In the genomic region with DNA sequence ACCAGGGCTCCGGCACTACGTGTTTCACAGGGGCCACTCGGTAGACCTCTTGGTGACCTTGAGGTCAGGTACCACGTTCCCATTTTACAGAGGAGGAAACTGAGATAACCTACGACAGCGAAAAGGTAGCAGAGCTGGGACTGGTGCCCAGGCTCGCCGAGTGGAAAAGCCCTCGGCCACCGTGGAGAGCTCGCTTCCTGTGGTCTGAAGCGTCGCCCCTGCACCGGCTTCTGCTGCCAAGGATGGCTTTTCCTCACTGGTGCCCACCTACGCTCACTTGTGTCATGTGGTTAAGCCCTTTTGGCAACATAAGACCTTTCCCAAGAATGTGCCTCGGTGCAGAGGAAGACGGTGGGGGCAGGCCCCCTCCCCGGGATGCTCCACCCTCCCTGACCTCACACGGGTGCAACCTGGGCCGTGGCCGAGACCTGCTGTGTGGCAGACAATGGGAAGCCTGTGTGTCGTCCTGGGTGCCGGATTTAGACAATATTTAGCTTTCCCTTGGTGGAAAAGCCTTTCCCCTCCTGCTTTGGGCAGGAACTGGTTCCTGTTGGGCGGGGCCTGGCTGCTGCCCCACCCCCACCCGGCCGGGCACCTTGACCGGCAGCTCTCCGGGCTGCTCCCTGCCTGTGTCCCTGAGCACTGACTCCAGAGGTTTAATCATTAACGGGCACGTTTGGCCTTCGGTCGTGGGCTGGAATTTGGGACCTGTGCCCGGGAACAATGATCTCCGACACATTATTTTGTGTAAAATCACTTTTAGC, we compare ENCODE assay signal across 9 cellular contexts. TPM values are rescaled to one million over a fixed set of nuclear protein-coding genes. Genes with fewer than 3 reads are reported as not detected.
DNase-seq lines count a peak whose midpoint lies in the region; ATAC-seq, FAIRE-seq and TF ChIP-seq lines count a peak whose summit lies in the region.
"Had no signal": no experiment of that assay in that cellular context is flagged by ENCODE, and none has a peak within 500 bp of the region (broad histone marks: within the 10 kb centered on the region; RNA-seq: fewer than 3 reads in every experiment).

No MANE protein-coding gene starts in this region.

- H3K4me3 ChIP-seq in kidney (ENCODE audit: low read length in 2 of 2), result peak overlapping the region; percentile 49 to 59
- peak overlapping the region in 1 of 3 donors; percentile 16 for H3K4me3 ChIP-seq in thyroid gland (replicated peaks in 1 of 3)
- H3K4me3 ChIP-seq: SJSA1 had no signal

- no peaks in the 10 kb centered on the region for H3K27me3 Mint-ChIP-seq in T-helper 1 cell treated with Interleukin-12 subunit alpha and Interleukin-12 subunit beta and Interleukin-4 antibody, amounts not matched to agents 30 μg/mL and 1 μg/mL, for 36 hours (ENCODE audit: low read depth)
- H3K27me3 Mint-ChIP-seq in activated naive CD8-positive, alpha-beta T cell treated with anti-CD3 and anti-CD28 coated beads, Interleukin-2, amount 10 ng/mL, durations not matched to agents 7 days and 5 days, result peaks cover 2% of the 10 kb centered on the region

- H3K36me3 Mint-ChIP-seq in T-helper 1 cell treated with Interleukin-12 subunit alpha and Interleukin-12 subunit beta and Interleukin-4 antibody, amounts not matched to agents 30 μg/mL and 1 μg/mL, for 36 hours (ENCODE audit: low read depth), result no peaks in the 10 kb centered on the region
- H3K36me3 Mint-ChIP-seq in activated naive CD8-positive, alpha-beta T cell treated with anti-CD3 and anti-CD28 coated beads, Interleukin-2, amount 10 ng/mL, durations not matched to agents 7 days and 5 days, result no peaks in the 10 kb centered on the region

- intact Hi-C loops in kidney (cut with DNase I) (no loop called here), thyroid gland (cut with DNase I) (no loop called here)

- no peaks in the 10 kb centered on the region for H3K9me3 ChIP-seq in kidney (ENCODE audit: control insufficient read depth in 1 of 2, low read length in 2 of 2)
- no peaks in the 10 kb centered on the region for H3K9me3 ChIP-seq in thyroid gland
- H3K9me3 ChIP-seq: SJSA1 had no signal

- TF ChIP-seq POLR2A in thyroid gland (IDR thresholded peaks at IDR 0.05), result no peak

- no peak overlapping the region for H3K27ac Mint-ChIP-seq in T-helper 1 cell treated with Interleukin-12 subunit alpha and Interleukin-12 subunit beta and Interleukin-4 antibody, amounts not matched to agents 30 μg/mL and 1 μg/mL, for 36 hours
- peak overlapping the region; percentile 25 for H3K27ac Mint-ChIP-seq in activated naive CD8-positive, alpha-beta T cell treated with anti-CD3 and anti-CD28 coated beads, Interleukin-2, amount 10 ng/mL, durations not matched to agents 7 days and 5 days

- H3K36me3 ChIP-seq in kidney (ENCODE audit: control insufficient read depth in 1 of 2, insufficient read depth in 2 of 2, low read length in 2 of 2), result no peaks in the 10 kb centered on the region
- no peaks in the 10 kb centered on the region for H3K36me3 ChIP-seq in thyroid gland
- H3K36me3 ChIP-seq: SJSA1 had no signal

- no peak for DNase-seq in T-helper 1 cell
- DNase-seq in activated naive CD8-positive, alpha-beta T cell treated with anti-CD3 and anti-CD28 coated beads, Interleukin-2, amount 10 ng/mL, durations not matched to agents 7 days and 5 days, result peak; percentile 45
- peak; percentile 94 for DNase-seq in kidney
- peak; percentile 78 to 83 for DNase-seq in thyroid gland
- no peak for DNase-seq in stimulated activated CD4-positive, alpha-beta T cell treated with anti-CD3 and anti-CD28 coated beads, Interleukin-4, amount 100 ng/mL, for 24 hours

- FAIRE-seq in kidney (lab: Jason Lieb, UNC), result peak; percentile 66

- H3K4me1 ChIP-seq in kidney (ENCODE audit: control insufficient read depth in 1 of 2, insufficient read depth in 1 of 2, low read depth in 1 of 2, low read length in 2 of 2) (peaks cover 30 to 32% of the 10 kb centered on the region in 2 donors), thyroid gland (peaks cover 30 to 34% of the 10 kb centered on the region in 2 donors)

- H3K4me3 Mint-ChIP-seq in T-helper 1 cell treated with Interleukin-12 subunit alpha and Interleukin-12 subunit beta and Interleukin-4 antibody, amounts not matched to agents 30 μg/mL and 1 μg/mL, for 36 hours, result peak overlapping the region; percentile 48
- H3K4me3 Mint-ChIP-seq in activated naive CD8-positive, alpha-beta T cell treated with anti-CD3 and anti-CD28 coated beads, Interleukin-2, amount 10 ng/mL, durations not matched to agents 7 days and 5 days, result peak overlapping the region; percentile 69

- peaks cover 11% of the 10 kb centered on the region for H3K4me1 Mint-ChIP-seq in T-helper 1 cell treated with Interleukin-12 subunit alpha and Interleukin-12 subunit beta and Interleukin-4 antibody, amounts not matched to agents 30 μg/mL and 1 μg/mL, for 36 hours (ENCODE audit: low read depth)
- peaks cover 16% of the 10 kb centered on the region for H3K4me1 Mint-ChIP-seq in activated naive CD8-positive, alpha-beta T cell treated with anti-CD3 and anti-CD28 coated beads, Interleukin-2, amount 10 ng/mL, durations not matched to agents 7 days and 5 days

- no peaks in the 10 kb centered on the region for H3K9me3 Mint-ChIP-seq in T-helper 1 cell treated with Interleukin-12 subunit alpha and Interleukin-12 subunit beta and Interleukin-4 antibody, amounts not matched to agents 30 μg/mL and 1 μg/mL, for 36 hours
- H3K9me3 Mint-ChIP-seq in activated naive CD8-positive, alpha-beta T cell treated with anti-CD3 and anti-CD28 coated beads, Interleukin-2, amount 10 ng/mL, durations not matched to agents 7 days and 5 days, result peaks cover 3% of the 10 kb centered on the region

- ATAC-seq in activated naive CD8-positive, alpha-beta T cell treated with anti-CD3 and anti-CD28 coated beads, Interleukin-2, amount 10 ng/mL, durations not matched to agents 7 days and 5 days (ENCODE audit: low read depth), result peak; percentile 27
- ATAC-seq in HG03108 (IDR thresholded peaks at IDR 0.05; ENCODE audit: unreplicated experiment), result no peak
- no peak for ATAC-seq in HG02852 (IDR thresholded peaks at IDR 0.05; ENCODE audit: unreplicated experiment)

- peak overlapping the region; percentile 82 to 87 for H3K27ac ChIP-seq in kidney (ENCODE audit: low read depth in 2 of 2, low read length in 2 of 2)
- peak overlapping the region; percentile 70 to 84 (median 75) for H3K27ac ChIP-seq in thyroid gland
- H3K27ac ChIP-seq: SJSA1 had no signal

- no peaks in the 10 kb centered on the region for H3K27me3 ChIP-seq in thyroid gland
- H3K27me3 ChIP-seq: SJSA1 had no signal

- TF ChIP-seq CTCF in kidney (IDR thresholded peaks at IDR 0.05; ENCODE audit: borderline replicate concordance, extremely low read depth, insufficient read depth) (no peak), thyroid gland (IDR thresholded peaks at IDR 0.05) (peak in 1 of 6 experiments; percentile 3)

- 30 to 33% methylated on average over 9 to 27 of the region's 34 CpGs for WGBS in thyroid gland, 2 donors

- POLR2A ChIA-PET in activated naive CD8-positive, alpha-beta T cell treated with anti-CD3 and anti-CD28 coated beads, Interleukin-2, amount 10 ng/mL, durations not matched to agents 7 days and 5 days (lab: Charles Lee), result no interaction called here

- H3K9ac ChIP-seq in kidney (ENCODE audit: low read length in 2 of 2), result peak overlapping the region; percentile 1 to 47

RNA-seq across cellular contexts. Expression of a gene that starts 32.4 kb away (rescaled TPM):
- total RNA-seq in activated naive CD8-positive, alpha-beta T cell treated with anti-CD3 and anti-CD28 coated beads, Interleukin-2, amount 10 ng/mL, durations not matched to agents 7 days and 5 days, result 10 to 100 TPM; 17.0 to 17.7 TPM
- total RNA-seq in kidney, result 69.4 TPM
- polyA plus RNA-seq in kidney (ENCODE audit: insufficient read depth, low read depth, low replicate concordance), result 15.1 TPM
- total RNA-seq in thyroid gland, result 100 to 1,000 TPM in 1 of 4 donors, 10 to 100 TPM in 3; 77.0 to 131 (median 81.8) TPM

RNA-seq across cellular contexts. Expression of a gene that starts 48.5 kb away (rescaled TPM):
- under 1 TPM; 0.33 to 0.62 TPM for total RNA-seq in activated naive CD8-positive, alpha-beta T cell treated with anti-CD3 and anti-CD28 coated beads, Interleukin-2, amount 10 ng/mL, durations not matched to agents 7 days and 5 days
- total RNA-seq in kidney (6.6 TPM), thyroid gland (10 to 100 TPM; 27.4 to 85.1 (median 50.0) TPM)
- polyA plus RNA-seq in kidney (ENCODE audit: insufficient read depth, low read depth, low replicate concordance), result 1.6 TPM

Comparison
In these comparisons a context has a peak if more than half of its experiments do, and no peak if none do; other contexts are left out.
1. DNase-seq: peak in activated naive CD8-positive, alpha-beta T cell treated with anti-CD3 and anti-CD28 coated beads, Interleukin-2, amount 10 ng/mL, durations not matched to agents 7 days and 5 days (single experiment), kidney (single experiment) and thyroid gland (2 of 2); none in T-helper 1 cell (0 of 5) and stimulated activated CD4-positive, alpha-beta T cell treated with anti-CD3 and anti-CD28 coated beads, Interleukin-4, amount 100 ng/mL, for 24 hours (single experiment).